ENCODE assay signal across 25 cellular contexts in genomic region chr16:81427245-81427644, GRCh38.
DNase-seq lines count a peak whose midpoint lies in the region; ATAC-seq and TF ChIP-seq lines count a peak whose summit lies in the region.
"Had no signal": no experiment of that assay in that cellular context is flagged by ENCODE, and none has a peak within 500 bp of the region (broad histone marks: within the 10 kb centered on the region; RNA-seq: fewer than 3 reads in every experiment).

No MANE protein-coding gene starts in this region.

- no peak overlapping the region for H3K27ac ChIP-seq in DND-41 (ENCODE audit: low read length)
- H3K27ac ChIP-seq in OCI-LY3 (ENCODE audit: low read length), result no peak overlapping the region
- H3K27ac ChIP-seq: GM23248, HL-60, Peyer's patch had no signal

- H3K36me3 ChIP-seq in DND-41 (ENCODE audit: insufficient read depth, low read length) (no peaks in the 10 kb centered on the region), OCI-LY3 (replicated peaks; ENCODE audit: low read depth, low read length) (no peaks in the 10 kb centered on the region)
- H3K36me3 ChIP-seq: Peyer's patch had no signal

- ATAC-seq in DND-41 (ENCODE audit: insufficient read depth, low read depth), result no peak
- ATAC-seq: A549 had no signal

- H3K4me1 ChIP-seq in DND-41 (ENCODE audit: insufficient read depth, low read length), result peaks cover 28% of the 10 kb centered on the region
- peaks cover 56% of the 10 kb centered on the region for H3K4me1 ChIP-seq in OCI-LY3 (ENCODE audit: low read length)
- H3K4me1 ChIP-seq: Peyer's patch had no signal

- TF ChIP-seq CTCF in DND-41 (IDR thresholded peaks at IDR 0.05; ENCODE audit: borderline replicate concordance, extremely low read depth, low read length, poor library complexity, severe bottlenecking), result no peak
- TF ChIP-seq CTCF in OCI-LY3 (IDR thresholded peaks at IDR 0.05; ENCODE audit: low read depth, low read length), result no peak

- DNase-seq in NCI-H345 (lab: John Stamatoyannopoulos, UW) (peak; percentile 5), NCI-H345 treated with DMSO at 0.1 percent for 48 hours (lab: John Stamatoyannopoulos, UW; ENCODE audit: unreplicated experiment) (no peak), DND-41 (no peak), NCI-H1436 treated with DMSO at 0.1 percent for 48 hours (lab: John Stamatoyannopoulos, UW) (no peak), NCI-H1092 treated with DMSO at 0.1 percent for 48 hours (lab: John Stamatoyannopoulos, UW) (no peak), HEK293T (ENCODE audit: extremely low spot score) (no peak)
- DNase-seq: AML-193; C1 segment of cervical spinal cord; CD4-positive, alpha-beta memory T cell; COR-L47; GM23248; H9; NCI-H1048; NCI-H1417 treated with DMSO at 0.1 percent for 48 hours; NCI-H1930; NCI-H2171; NCI-H226; NCI-H69; OCI-M1; Peyer's patch; SHP77 treated with DMSO at 0.1 percent for 48 hours; T-helper 1 cell had no signal

- no peak overlapping the region for H3K4me2 ChIP-seq in DND-41 (ENCODE audit: insufficient read depth, low read length)
- peak overlapping the region; percentile 26 for H3K4me2 ChIP-seq in OCI-LY3 (ENCODE audit: low read length)
- H3K4me2 ChIP-seq: A549 had no signal

- H3K27me3 ChIP-seq in DND-41 (ENCODE audit: insufficient read depth, low read length, poor library complexity) (no peaks in the 10 kb centered on the region), OCI-LY3 (ENCODE audit: low read depth, low read length) (no peaks in the 10 kb centered on the region)
- H3K27me3 ChIP-seq: Peyer's patch had no signal

- POLR2A ChIA-PET in HEK293T (lab: Yijun Ruan, JAX), result no interaction called here

- no peaks in the 10 kb centered on the region for H4K20me1 ChIP-seq in DND-41 (ENCODE audit: insufficient read depth, low read length)
- H4K20me1 ChIP-seq in OCI-LY3 (ENCODE audit: insufficient read depth, low read length), result no peaks in the 10 kb centered on the region

- peak overlapping the region; percentile 7; the same call in 1 of the 2 replicates for H2AFZ ChIP-seq in DND-41 (ENCODE audit: low read depth, low read length)
- peak overlapping the region; percentile 68; the same call in 1 of the 2 replicates for H2AFZ ChIP-seq in OCI-LY3 (ENCODE audit: low read depth, low read length)
- H2AFZ ChIP-seq: GM23248 had no signal

- no peaks in the 10 kb centered on the region for H3K79me2 ChIP-seq in DND-41 (ENCODE audit: insufficient read depth, low read length)
- no peaks in the 10 kb centered on the region for H3K79me2 ChIP-seq in OCI-LY3 (ENCODE audit: low read length)

- no peaks in the 10 kb centered on the region for H3K9me3 ChIP-seq in DND-41 (ENCODE audit: insufficient read depth, low read length, severe bottlenecking)
- no peaks in the 10 kb centered on the region for H3K9me3 ChIP-seq in OCI-LY3 (ENCODE audit: insufficient read depth, low read length)
- H3K9me3 ChIP-seq: Peyer's patch had no signal

- H3K9ac ChIP-seq in DND-41 (ENCODE audit: low read depth, low read length) (no peak overlapping the region), OCI-LY3 (ENCODE audit: low read length) (no peak overlapping the region)
- H3K9ac ChIP-seq: GM23248 had no signal

- CTCF ChIA-PET in HEK293T (lab: Yijun Ruan, JAX), result no interaction called here

- no peak overlapping the region for H3K4me3 ChIP-seq in DND-41 (ENCODE audit: low read depth in 1 of 2, low read length in 2 of 2)
- no peak overlapping the region for H3K4me3 ChIP-seq in OCI-LY3 (ENCODE audit: low read length)
- H3K4me3 ChIP-seq: A549, GM23248, Peyer's patch had no signal

TF ChIP-seq in HEK293T, 16 proteins besides CTCF, POLR2A, EP300 and RAD21:
- TF ChIP-seq FOXA1 (IDR thresholded peaks at IDR 0.05) (no peak), ELF4 (IDR thresholded peaks at IDR 0.05) (no peak), SP1 (IDR thresholded peaks at IDR 0.05) (no peak), PKNOX1 (IDR thresholded peaks at IDR 0.05) (no peak), TARDBP (IDR thresholded peaks at IDR 0.05) (no peak), NFRKB (IDR thresholded peaks at IDR 0.05) (no peak)
